ENCODE assay signal across 1 cellular context in genomic region chr12:109998241-109998903, GRCh38.
TF ChIP-seq lines count a peak whose summit lies in the region.

No MANE protein-coding gene starts in this region.

TF ChIP-seq in H1, 55 proteins besides CTCF, POLR2A, EP300 and RAD21:
- TF ChIP-seq SRF (IDR thresholded peaks at IDR 0.05; ENCODE audit: low read depth, low read length) (no peak), KDM5A (IDR thresholded peaks at IDR 0.05; ENCODE audit: low read length) (no peak), KDM4A (IDR thresholded peaks at IDR 0.05; ENCODE audit: low read depth, low read length, severe bottlenecking) (no peak), NRF1 (IDR thresholded peaks at IDR 0.05; ENCODE audit: low read depth, low read length) (no peak), SIRT6 (IDR thresholded peaks at IDR 0.05; ENCODE audit: low read length) (no peak), SP4 (IDR thresholded peaks at IDR 0.05; ENCODE audit: low read length) (no peak), TAF7 (optimal IDR thresholded peaks at IDR 0.05; ENCODE audit: borderline replicate concordance, low read depth, low read length) (no peak)
